1 cellular context compared by ENCODE assay signal in genomic region chr5:139881145-139881733, GRCh38.
TF ChIP-seq lines count a peak whose summit lies in the region.

No MANE protein-coding gene starts in this region.

TF ChIP-seq in Ishikawa, 13 proteins besides CTCF, POLR2A, EP300 and RAD21 (continued from another document):
- TF ChIP-seq TCF12 (IDR thresholded peaks at IDR 0.05; ENCODE audit: low read depth), result no peak
- TF ChIP-seq ZBTB7A (IDR thresholded peaks at IDR 0.05; ENCODE audit: low read depth), result no peak
- TF ChIP-seq FOXM1 (IDR thresholded peaks at IDR 0.05; ENCODE audit: borderline replicate concordance, low read depth), result no peak
- no peak for TF ChIP-seq REST (IDR thresholded peaks at IDR 0.05; ENCODE audit: low read depth)
- TF ChIP-seq CEBPB (IDR thresholded peaks at IDR 0.05), result no peak
- no peak for TF ChIP-seq USF1 (IDR thresholded peaks at IDR 0.05)
- no peak for TF ChIP-seq YY1 (IDR thresholded peaks at IDR 0.05; ENCODE audit: low read depth)
- no peak for TF ChIP-seq TEAD4 (IDR thresholded peaks at IDR 0.05)
- TF ChIP-seq EGR1 (IDR thresholded peaks at IDR 0.05), result no peak
TF ChIP-seq in Ishikawa: peak in this region for 0.
